22 cellular contexts compared by ENCODE assay signal in genomic region chrX:70088281-70088680, GRCh38. TPM values are rescaled to one million over a fixed set of nuclear protein-coding genes. Genes with fewer than 3 reads are reported as not detected.
"Had no signal": no experiment of that assay in that cellular context is flagged by ENCODE, and none has a peak within 500 bp of the region (broad histone marks: within the 10 kb centered on the region; RNA-seq: fewer than 3 reads in every experiment).

No MANE protein-coding gene starts in this region.

- H3K27me3 ChIP-seq: ascending aorta, foreskin keratinocyte, sigmoid colon, spleen, upper lobe of left lung had no signal

- H3K27ac ChIP-seq: ascending aorta, foreskin keratinocyte, psoas muscle, sigmoid colon, upper lobe of left lung had no signal

- H3K4me3 Mint-ChIP-seq: activated T-helper 1 cell treated with anti-CD3 and anti-CD28 coated beads, Interleukin-12 subunit alpha, Interleukin-12 subunit beta, Interleukin-2, Interleukin-4 antibody, amounts not matched to agents 30 ng/mL and 10 ng/mL and 1 ng/mL, durations not matched to agents 14 hours and 24 hours and 36 hours; stimulated activated naive CD8-positive, alpha-beta T cell treated with anti-CD3 and anti-CD28 coated beads, Interleukin-15, Interleukin-2, amounts not matched to agents 100 ng/mL and 50 ng/mL, for 24 hours; T-helper 2 cell treated with Interferon-gamma antibody and Interleukin-4, amounts not matched to agents 5 μg/mL and 100 μg/mL, for 36 hours had no signal

- H3K4me1 ChIP-seq: ascending aorta, foreskin keratinocyte, spleen, upper lobe of left lung had no signal

- H3K9me3 ChIP-seq: ascending aorta, psoas muscle, sigmoid colon, spleen, upper lobe of left lung had no signal

- H3K4me3 ChIP-seq: ascending aorta, psoas muscle, sigmoid colon, spleen, upper lobe of left lung had no signal

- H3K27me3 Mint-ChIP-seq: stimulated activated naive CD8-positive, alpha-beta T cell treated with anti-CD3 and anti-CD28 coated beads, Interleukin-15, Interleukin-2, amounts not matched to agents 100 ng/mL and 50 ng/mL, for 24 hours had no signal

- H3K9me3 Mint-ChIP-seq: activated T-helper 1 cell treated with anti-CD3 and anti-CD28 coated beads, Interleukin-12 subunit alpha, Interleukin-12 subunit beta, Interleukin-2, Interleukin-4 antibody, amounts not matched to agents 30 ng/mL and 10 ng/mL and 1 ng/mL, durations not matched to agents 14 hours and 24 hours and 36 hours; stimulated activated naive CD8-positive, alpha-beta T cell treated with anti-CD3 and anti-CD28 coated beads, Interleukin-15, Interleukin-2, amounts not matched to agents 100 ng/mL and 50 ng/mL, for 24 hours; T-helper 2 cell treated with Interferon-gamma antibody and Interleukin-4, amounts not matched to agents 5 μg/mL and 100 μg/mL, for 36 hours had no signal

- H3K27ac Mint-ChIP-seq: activated T-helper 1 cell treated with anti-CD3 and anti-CD28 coated beads, Interleukin-12 subunit alpha, Interleukin-12 subunit beta, Interleukin-2, Interleukin-4 antibody, amounts not matched to agents 30 ng/mL and 10 ng/mL and 1 ng/mL, durations not matched to agents 14 hours and 24 hours and 36 hours; stimulated activated naive CD8-positive, alpha-beta T cell treated with anti-CD3 and anti-CD28 coated beads, Interleukin-15, Interleukin-2, amounts not matched to agents 100 ng/mL and 50 ng/mL, for 24 hours; T-helper 2 cell treated with Interferon-gamma antibody and Interleukin-4, amounts not matched to agents 5 μg/mL and 100 μg/mL, for 36 hours had no signal

- ATAC-seq: activated CD4-positive, CD25-positive, alpha-beta regulatory T cell treated with anti-CD3 and anti-CD28 coated beads, Interleukin-2, amount 50 U/mL, for 24 hours; foreskin keratinocyte; psoas muscle had no signal

- FAIRE-seq: bronchial epithelial cell had no signal

- DNase-seq: activated CD4-positive, alpha-beta T cell treated with anti-CD3 and anti-CD28 coated beads, Interleukin-2, amount 50 U/mL, for 1 hour; activated naive CD4-positive, alpha-beta T cell; foreskin keratinocyte; glutamatergic neuron; mesendoderm; psoas muscle; sigmoid colon; spleen; upper lobe of left lung had no signal

- H3K36me3 ChIP-seq: ascending aorta, sigmoid colon, spleen, upper lobe of left lung had no signal

RNA-seq across cellular contexts. Expression of gene OTUD6A, which starts 26.0 kb away (rescaled TPM):
- total RNA-seq: activated CD8-positive, alpha-beta memory T cell treated with anti-CD3 and anti-CD28 coated beads for 36 hours; activated T-helper 1 cell treated with anti-CD3 and anti-CD28 coated beads, Interleukin-12 subunit alpha, Interleukin-12 subunit beta, Interleukin-2, Interleukin-4 antibody, amounts not matched to agents 30 ng/mL and 10 ng/mL and 1 ng/mL, durations not matched to agents 14 hours and 24 hours and 36 hours; ascending aorta; bronchial epithelial cell; dermis microvascular lymphatic vessel endothelial cell; foreskin keratinocyte; kidney epithelial cell; liver; omental fat pad; psoas muscle; sigmoid colon; spleen; temporal lobe; upper lobe of left lung had no signal
- polyA plus RNA-seq: foreskin keratinocyte, liver, neural cell, psoas muscle, sigmoid colon, spleen had no signal

RNA-seq across cellular contexts. Expression of gene AWAT2, which starts 38.5 kb away (rescaled TPM):
- total RNA-seq: activated CD8-positive, alpha-beta memory T cell treated with anti-CD3 and anti-CD28 coated beads for 36 hours; activated T-helper 1 cell treated with anti-CD3 and anti-CD28 coated beads, Interleukin-12 subunit alpha, Interleukin-12 subunit beta, Interleukin-2, Interleukin-4 antibody, amounts not matched to agents 30 ng/mL and 10 ng/mL and 1 ng/mL, durations not matched to agents 14 hours and 24 hours and 36 hours; ascending aorta; bronchial epithelial cell; foreskin keratinocyte; kidney epithelial cell; liver; omental fat pad; psoas muscle; sigmoid colon; spleen; temporal lobe had no signal
- polyA plus RNA-seq: foreskin keratinocyte, liver, neural cell, psoas muscle, spleen had no signal
